ENCODE assay signal across 11 cellular contexts in genomic region chr5:53035868-53036381, GRCh38. TPM values are rescaled to one million over a fixed set of nuclear protein-coding genes. Genes with fewer than 3 reads are reported as not detected.
DNase-seq lines count a peak whose midpoint lies in the region; TF ChIP-seq lines count a peak whose summit lies in the region.
"Had no signal": no experiment of that assay in that cellular context is flagged by ENCODE, and none has a peak within 500 bp of the region (broad histone marks: within the 10 kb centered on the region; RNA-seq: fewer than 3 reads in every experiment).

No MANE protein-coding gene starts in this region.

- H3K27me3 ChIP-seq in SU-DHL-6 (ENCODE audit: low read length) = no peaks in the 10 kb centered on the region
- H3K27me3 ChIP-seq in spleen (replicated peaks in 1 of 7) = no peaks in the 10 kb centered on the region
- no peaks in the 10 kb centered on the region for H3K27me3 ChIP-seq in testis

- H3K9me2 ChIP-seq in SU-DHL-6 (replicated peaks; ENCODE audit: insufficient read depth, low read length) = no peaks in the 10 kb centered on the region

- H3K79me2 ChIP-seq in SU-DHL-6 (ENCODE audit: insufficient read depth, low read length) = no peaks in the 10 kb centered on the region

- TF ChIP-seq POLR2A in spleen (IDR thresholded peaks at IDR 0.05) (no peak), testis (IDR thresholded peaks at IDR 0.05) (no peak)

- no peaks in the 10 kb centered on the region for H4K20me1 ChIP-seq in SU-DHL-6 (ENCODE audit: low read depth, low read length)

- no peak overlapping the region for H3K4me2 ChIP-seq in SU-DHL-6 (ENCODE audit: low read depth, low read length, poor library complexity, severe bottlenecking)

- H3K4me3 ChIP-seq in SU-DHL-6 (ENCODE audit: insufficient read depth, low read length, poor library complexity, severe bottlenecking) (no peak overlapping the region), spleen (no peak overlapping the region), testis (no peak overlapping the region)
- H3K4me3 ChIP-seq: mucosa of descending colon had no signal

- peak overlapping the region; percentile 80 for H3K27ac Mint-ChIP-seq in HFFc6
- H3K27ac Mint-ChIP-seq: stimulated activated effector memory CD8-positive, alpha-beta T cell treated with anti-CD3 and anti-CD28 coated beads, Interleukin-12 subunit alpha, Interleukin-12 subunit beta, amount 100 ng/mL, for 72 hours had no signal

- H3K27me3 Mint-ChIP-seq in HFFc6 (ENCODE audit: insufficient read depth) = no peaks in the 10 kb centered on the region

- intact Hi-C loops in spleen (cut with DNase I; ENCODE audit: low total_unique reads) (no loop called here), testis (cut with DNase I; ENCODE audit: low total_unique reads) (no loop called here)

- peak; percentile 33 for DNase-seq in DMS53 (lab: John Stamatoyannopoulos, UW)
- peak; percentile 49 for DNase-seq in HFFc6
- peak; percentile 63 for DNase-seq in iris pigment epithelial cell (ENCODE audit: low read depth)
- DNase-seq in retina = no peak
- DNase-seq in spleen = no peak
- DNase-seq in NCI-H1436 (lab: John Stamatoyannopoulos, UW) = no peak
- no peak for DNase-seq in testis
- DNase-seq: NCI-H1092 had no signal

- no peak overlapping the region for H3K9ac ChIP-seq in SU-DHL-6 (ENCODE audit: low read length)

- 53 to 82% (median 65%) methylated on average over 2 of the region's 2 CpGs for WGBS in spleen, 5 donors
- WGBS in testis, 2 donors = 65 to 69% methylated on average over 2 of the region's 2 CpGs

- H3K27ac ChIP-seq in SU-DHL-6 (ENCODE audit: low read depth, low read length) (no peak overlapping the region), spleen (no peak overlapping the region), testis (no peak overlapping the region)

- H3K36me3 ChIP-seq in SU-DHL-6 (ENCODE audit: low read length) = no peaks in the 10 kb centered on the region
- no peaks in the 10 kb centered on the region for H3K36me3 ChIP-seq in spleen
- no peaks in the 10 kb centered on the region for H3K36me3 ChIP-seq in testis (ENCODE audit: low read depth, missing control alignments)

- no peaks in the 10 kb centered on the region for H3F3A ChIP-seq in SU-DHL-6 (ENCODE audit: insufficient read depth)

- TF ChIP-seq CTCF in HFFc6 (IDR thresholded peaks at IDR 0.05) (peak; percentile 76), SU-DHL-6 (IDR thresholded peaks at IDR 0.05; ENCODE audit: insufficient read depth, low read length, poor library complexity, severe bottlenecking) (peak; percentile 45), spleen (IDR thresholded peaks at IDR 0.05 in 8 of 11, conservative IDR thresholded peaks at IDR 0.05 in 3 of 11) (no peak), testis (IDR thresholded peaks at IDR 0.05) (no peak)

- H3K9me3 ChIP-seq in SU-DHL-6 (ENCODE audit: insufficient read depth, low read length) (no peaks in the 10 kb centered on the region), spleen (no peaks in the 10 kb centered on the region), testis (no peaks in the 10 kb centered on the region)
- H3K9me3 ChIP-seq: mucosa of descending colon had no signal

- H3K4me1 Mint-ChIP-seq in HFFc6 (ENCODE audit: low read depth) = peaks cover 90% of the 10 kb centered on the region

- H3K4me1 ChIP-seq in spleen (peaks cover 0 to 44% (median 19%) of the 10 kb centered on the region in 6 donors), testis (no peaks in the 10 kb centered on the region)

- H3K9me3 Mint-ChIP-seq in HFFc6 = no peaks in the 10 kb centered on the region
- H3K9me3 Mint-ChIP-seq: stimulated activated effector memory CD8-positive, alpha-beta T cell treated with anti-CD3 and anti-CD28 coated beads, Interleukin-12 subunit alpha, Interleukin-12 subunit beta, amount 100 ng/mL, for 72 hours had no signal

- H3K36me3 Mint-ChIP-seq in HFFc6 (ENCODE audit: low read depth) = peaks cover 18% of the 10 kb centered on the region
- H3K36me3 Mint-ChIP-seq: stimulated activated effector memory CD8-positive, alpha-beta T cell treated with anti-CD3 and anti-CD28 coated beads, Interleukin-12 subunit alpha, Interleukin-12 subunit beta, amount 100 ng/mL, for 72 hours had no signal

- no peak overlapping the region for H2AFZ ChIP-seq in SU-DHL-6 (ENCODE audit: low read depth, low read length, severe bottlenecking)

- H3K4me3 Mint-ChIP-seq in HFFc6 = peak overlapping the region; percentile 18; the same call in 1 of the 2 replicates
- H3K4me3 Mint-ChIP-seq: stimulated activated effector memory CD8-positive, alpha-beta T cell treated with anti-CD3 and anti-CD28 coated beads, Interleukin-12 subunit alpha, Interleukin-12 subunit beta, amount 100 ng/mL, for 72 hours had no signal

RNA-seq across cellular contexts. Expression of gene ITGA2, which starts 46.8 kb away (rescaled TPM):
- 10 to 100 TPM; 42.9 to 76.6 (median 50.5) TPM for total RNA-seq in HFFc6 (2021; fragmentation: NEBNext Ultra II Directional; extraction: Animal tissue kit (Norgen Biotek cat#: 25700))
- total RNA-seq in spleen = 10 to 100 TPM; 10.4 to 21.6 (median 18.3) TPM
- polyA plus RNA-seq in spleen = 1 to 10 TPM in 2 of 3 donors, under 1 TPM in 1; 0.54 to 1.8 (median 1.7) TPM
- total RNA-seq in testis = 1 to 10 TPM; 1.0 to 1.7 TPM
- polyA plus RNA-seq in testis (ENCODE audit: insufficient read depth, low read depth, low replicate concordance) = 0.90 TPM

Comparison
In these comparisons a context has a peak if more than half of its experiments do, and no peak if none do; other contexts are left out.
1. DNase-seq: peak in DMS53 (single experiment), HFFc6 (single experiment) and iris pigment epithelial cell (single experiment); none in retina (single experiment), spleen (single experiment), NCI-H1436 (single experiment) and testis (single experiment).
2. CTCF ChIP-seq: peak in HFFc6 (single experiment) and SU-DHL-6 (single experiment); none in spleen (0 of 11) and testis (0 of 3).
3. RNA of gene ITGA2, which starts 46.8 kb away (total RNA-seq): 42.9 to 76.6 TPM in HFFc6 and 10.4 to 21.6 TPM in spleen; 1.0 to 1.7 TPM in testis; every median in the first group is over 4 times any median in the second.